In the genomic region with DNA sequence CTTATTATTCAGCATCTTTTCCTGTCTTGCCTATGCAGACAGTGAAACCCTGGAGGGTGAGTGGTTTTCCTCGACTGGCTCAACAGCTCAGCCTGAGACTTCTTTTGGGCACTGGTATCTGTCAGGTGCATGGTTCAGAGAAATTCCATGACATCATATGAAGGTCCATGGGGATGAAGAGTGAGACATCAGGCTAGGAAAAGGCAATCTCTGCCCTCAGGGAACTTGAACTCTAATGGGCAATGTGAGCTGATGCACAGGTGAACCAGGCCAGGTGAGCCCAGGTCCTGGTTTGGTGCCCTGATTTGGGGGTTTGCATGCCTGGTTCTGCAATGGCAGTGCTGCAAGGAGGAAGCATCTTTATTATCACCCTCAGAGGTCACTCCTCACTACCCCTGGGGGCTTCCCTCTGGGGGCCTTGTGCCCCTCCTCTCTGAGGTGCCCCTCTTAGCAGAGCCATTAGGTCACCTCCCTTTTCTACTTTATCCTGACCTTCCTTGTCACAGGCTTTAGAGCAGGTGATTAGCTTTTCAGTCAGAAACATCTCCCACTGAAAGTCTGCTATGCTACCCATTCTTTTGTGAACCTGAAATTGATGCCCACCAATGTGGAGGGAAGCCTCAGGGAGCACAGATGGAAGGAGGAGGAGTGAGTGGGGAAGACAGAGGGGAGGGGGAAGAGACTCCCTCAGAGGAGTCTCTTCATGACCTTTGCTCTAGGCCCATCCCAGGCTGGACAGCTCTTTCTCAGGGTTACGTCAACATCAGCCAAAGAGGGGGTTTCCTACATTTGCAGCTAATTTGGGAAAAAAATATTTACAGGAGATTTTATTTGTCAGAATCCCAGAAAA, we compare ENCODE assay signal across 15 cellular contexts. TPM values are rescaled to one million over a fixed set of nuclear protein-coding genes. Genes with fewer than 3 reads are reported as not detected.
DNase-seq lines count a peak whose midpoint lies in the region; ATAC-seq and TF ChIP-seq lines count a peak whose summit lies in the region.
"Had no signal": no experiment of that assay in that cellular context is flagged by ENCODE, and none has a peak within 500 bp of the region (broad histone marks: within the 10 kb centered on the region; RNA-seq: fewer than 3 reads in every experiment).

No MANE protein-coding gene starts in this region.

- POLR2A ChIA-PET in IMR-90 (lab: Charles Lee; ENCODE audit: unreplicated experiment) = no interaction called here

- CTCF ChIA-PET in IMR-90 (lab: Yijun Ruan, JAX) = no interaction called here

- H3K4me1 ChIP-seq in IMR-90 (ENCODE audit: control insufficient read depth, insufficient read depth, low read length) (peaks cover 8% of the 10 kb centered on the region), colonic mucosa (peaks cover 11% of the 10 kb centered on the region)

- no peak overlapping the region for H2BK20ac ChIP-seq in IMR-90 (ENCODE audit: low read depth, low read length)

- no peak overlapping the region for H3K18ac ChIP-seq in IMR-90 (ENCODE audit: low read depth, low read length)

- peaks cover 22% of the 10 kb centered on the region for H3K36me3 Mint-ChIP-seq in mesothelial cell of epicardium
- H3K36me3 Mint-ChIP-seq: T-cell had no signal

- H2BK15ac ChIP-seq in IMR-90 (ENCODE audit: low read depth, low read length) = no peak overlapping the region

- no peak overlapping the region for H2AFZ ChIP-seq in IMR-90 (replicated peaks; ENCODE audit: low read length, poor library complexity)

- no peak overlapping the region for H3K27ac ChIP-seq in IMR-90 (ENCODE audit: insufficient read depth, low read length)
- peak overlapping the region; percentile 47 for H3K27ac ChIP-seq in colonic mucosa
- H3K27ac ChIP-seq in temporal lobe (ENCODE audit: low read depth, low read length) = peak overlapping the region; percentile 81

- H3K36me3 ChIP-seq in IMR-90 (ENCODE audit: control insufficient read depth, insufficient read depth, low read length) (no peaks in the 10 kb centered on the region), colonic mucosa (no peaks in the 10 kb centered on the region)

- H4K20me1 ChIP-seq in IMR-90 (ENCODE audit: insufficient read depth, low read length) = no peaks in the 10 kb centered on the region; the same call in 1 of the 2 replicates

- intact Hi-C loops in IMR-90 (cut with micrococcal nuclease) (no loop called here), colonic mucosa (cut with DNase I) (no loop called here)

- WGBS in IMR-90 (ENCODE audit: extremely low coverage in 2 of 2, insufficient read length in 1 of 2), 2 experiments = no CpG with 5 or more reads among the region's 2 CpGs

- H3K4me2 ChIP-seq in IMR-90 (ENCODE audit: low read depth, low read length) = no peak overlapping the region

- H3K4me3 Mint-ChIP-seq in mesothelial cell of epicardium = no peak overlapping the region
- H3K4me3 Mint-ChIP-seq: activated T-cell treated with anti-CD3 and anti-CD28 coated beads, Interleukin-2, amount 50 U/mL, for 72 hours; CD4-positive, alpha-beta T cell; T-cell had no signal

- dilution Hi-C loops in IMR-90 (cut with HindIII; ENCODE audit: low sequenced_read_pairs, unreplicated experiment) = no loop called here

- ATAC-seq in IMR-90 (ENCODE audit: low read depth) = peak; percentile 28
- no peak for ATAC-seq in HG03439 (IDR thresholded peaks at IDR 0.05; ENCODE audit: unreplicated experiment)
- no peak for ATAC-seq in GM18909 (IDR thresholded peaks at IDR 0.05; ENCODE audit: poor library complexity, unreplicated experiment)
- ATAC-seq: activated T-cell treated with anti-CD3 and anti-CD28 coated beads, Interleukin-2, amount 50 U/mL, for 72 hours; T-cell had no signal

- H4K5ac ChIP-seq in IMR-90 (ENCODE audit: low read depth, low read length) = no peak overlapping the region

- peaks cover 16% of the 10 kb centered on the region for H3K4me1 Mint-ChIP-seq in mesothelial cell of epicardium
- H3K4me1 Mint-ChIP-seq: T-cell had no signal

- no peak overlapping the region for H3K4ac ChIP-seq in IMR-90 (ENCODE audit: low read depth, low read length)

- H2BK5ac ChIP-seq in IMR-90 (ENCODE audit: low read depth, low read length, poor library complexity, severe bottlenecking) = no peak overlapping the region

- H2BK120ac ChIP-seq in IMR-90 (ENCODE audit: low read depth, low read length) = no peak overlapping the region

- H3K27me3 Mint-ChIP-seq in mesothelial cell of epicardium (ENCODE audit: low read depth) = no peaks in the 10 kb centered on the region

- no peak for TF ChIP-seq CTCF in IMR-90 (conservative IDR thresholded peaks at IDR 0.05; ENCODE audit: low read depth, low read length)
- TF ChIP-seq CTCF in colonic mucosa (IDR thresholded peaks at IDR 0.05) = no peak
- TF ChIP-seq CTCF in mesothelial cell of epicardium (IDR thresholded peaks at IDR 0.05; ENCODE audit: unreplicated experiment) = no peak

- H3K9me3 ChIP-seq in IMR-90 (ENCODE audit: control insufficient read depth, insufficient read depth, low read length) (no peaks in the 10 kb centered on the region), colonic mucosa (no peaks in the 10 kb centered on the region)

- no peak for TF ChIP-seq RAD21 in IMR-90 (IDR thresholded peaks at IDR 0.05; ENCODE audit: low read length)

- peaks cover 21% of the 10 kb centered on the region for H3K27me3 ChIP-seq in IMR-90 (ENCODE audit: control insufficient read depth, insufficient read depth, low read length)
- H3K27me3 ChIP-seq in colonic mucosa = no peaks in the 10 kb centered on the region

- no TSS peak for BruUV-seq in IMR-90 (replicated peaks; lab: Mats Ljungman, UMichigan)

- H3K56ac ChIP-seq in IMR-90 (ENCODE audit: extremely low read depth, insufficient read depth, low read length) = no peak overlapping the region

- H2AK5ac ChIP-seq in IMR-90 (ENCODE audit: low read depth, low read length) = no peak overlapping the region

- H3K14ac ChIP-seq in IMR-90 (replicated peaks; ENCODE audit: low read depth, low read length) = no peak overlapping the region

- in situ Hi-C loops in IMR-90 (cut with MboI; ENCODE audit: low sequenced_read_pairs) = no loop called here

- no peak overlapping the region for H3K23ac ChIP-seq in IMR-90 (ENCODE audit: low read depth, low read length)

- H3K27ac Mint-ChIP-seq in mesothelial cell of epicardium = peak overlapping the region; percentile 92
- H3K27ac Mint-ChIP-seq: activated T-cell treated with anti-CD3 and anti-CD28 coated beads, Interleukin-2, amount 50 U/mL, for 72 hours; CD4-positive, alpha-beta T cell; T-cell had no signal

- no peak overlapping the region for H3K9ac ChIP-seq in IMR-90 (ENCODE audit: low read depth, low read length)
- peak overlapping the region in 1 of 2 donors; percentile 14 for H3K9ac ChIP-seq in colonic mucosa (ENCODE audit: low read depth in 2 of 2, low read length in 2 of 2)

- no peak for DNase-seq in IMR-90
- DNase-seq in colonic mucosa = peak; percentile 36
- DNase-seq in mesothelial cell of epicardium (ENCODE audit: low spot score in 2 of 2, unreplicated experiment in 2 of 2) = no peak
- no peak for DNase-seq in HuH-7.5 (ENCODE audit: low spot score)
- no peak for DNase-seq in NCI-H2107 treated with DMSO at 0.1 percent for 48 hours (lab: John Stamatoyannopoulos, UW; ENCODE audit: unreplicated experiment)
- DNase-seq: activated CD4-positive, alpha-beta T cell treated with anti-CD3 and anti-CD28 coated beads for 48 hours; activated T-cell treated with anti-CD3 and anti-CD28 coated beads, Interleukin-2, amount 50 U/mL, for 72 hours; CD4-positive, alpha-beta T cell; effector CD8-positive, alpha-beta T cell; OCI-M1; stimulated activated CD4-positive, alpha-beta T cell treated with anti-CD3 and anti-CD28 coated beads, Interleukin-1b, Interleukin-23, amount 100 ng/mL, for 48 hours; T-cell had no signal

- H2AK9ac ChIP-seq in IMR-90 (replicated peaks; ENCODE audit: low read depth, low read length, poor library complexity) = no peak overlapping the region

- H3K9me3 Mint-ChIP-seq in mesothelial cell of epicardium = no peaks in the 10 kb centered on the region
- H3K9me3 Mint-ChIP-seq: activated T-cell treated with anti-CD3 and anti-CD28 coated beads, Interleukin-2, amount 50 U/mL, for 72 hours; CD4-positive, alpha-beta T cell; T-cell had no signal

- no peak overlapping the region for H4K8ac ChIP-seq in IMR-90 (ENCODE audit: low read depth in 2 of 2, low read length in 2 of 2)

- no peak for TF ChIP-seq POLR2A in IMR-90 (IDR thresholded peaks at IDR 0.05; ENCODE audit: low read depth, low read length)

- H3K4me3 ChIP-seq in IMR-90 (ENCODE audit: insufficient read depth, low read depth, low read length) = no peak overlapping the region
- H3K4me3 ChIP-seq in colonic mucosa = no peak overlapping the region

- H4K91ac ChIP-seq in IMR-90 (ENCODE audit: insufficient read depth, low read depth, low read length) = no peak overlapping the region

- no peaks in the 10 kb centered on the region for H3K9me1 ChIP-seq in IMR-90 (ENCODE audit: insufficient read depth, low read length)

- H3K79me1 ChIP-seq in IMR-90 (ENCODE audit: low read depth in 1 of 2, low read length in 2 of 2) = no peaks in the 10 kb centered on the region

TF ChIP-seq in IMR-90, 13 proteins besides CTCF, POLR2A, EP300 and RAD21 (continues in another document):
- TF ChIP-seq MAFK (IDR thresholded peaks at IDR 0.05; ENCODE audit: low read depth, low read length) (no peak), BHLHE40 (IDR thresholded peaks at IDR 0.05; ENCODE audit: low read depth, low read length) (no peak), RFX5 (IDR thresholded peaks at IDR 0.05; ENCODE audit: low read depth, low read length) (no peak), MAZ (IDR thresholded peaks at IDR 0.05; ENCODE audit: borderline replicate concordance, low read depth, low read length) (no peak), CHD1 (IDR thresholded peaks at IDR 0.05; ENCODE audit: low read depth, low read length) (no peak), MXI1 (IDR thresholded peaks at IDR 0.05; ENCODE audit: borderline replicate concordance, low read depth, low read length) (no peak), RCOR1 (IDR thresholded peaks at IDR 0.05; ENCODE audit: insufficient replicate concordance, low read length) (no peak)
- TF ChIP-seq, protein P1, sequence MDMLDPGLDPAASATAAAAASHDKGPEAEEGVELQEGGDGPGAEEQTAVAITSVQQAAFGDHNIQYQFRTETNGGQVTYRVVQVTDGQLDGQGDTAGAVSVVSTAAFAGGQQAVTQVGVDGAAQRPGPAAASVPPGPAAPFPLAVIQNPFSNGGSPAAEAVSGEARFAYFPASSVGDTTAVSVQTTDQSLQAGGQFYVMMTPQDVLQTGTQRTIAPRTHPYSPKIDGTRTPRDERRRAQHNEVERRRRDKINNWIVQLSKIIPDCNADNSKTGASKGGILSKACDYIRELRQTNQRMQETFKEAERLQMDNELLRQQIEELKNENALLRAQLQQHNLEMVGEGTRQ (IDR thresholded peaks at IDR 0.05; ENCODE audit: low read depth, low read length) = no peak

RNA-seq across cellular contexts. Expression of a gene that starts 47.3 kb away (rescaled TPM):
- total RNA-seq in IMR-90 (2012; rRNA removed) (0.28 and 0.36 TPM in 2 replicates), colonic mucosa (1 to 10 TPM; 3.9 TPM), mesothelial cell of epicardium (25.1 to 27.3 TPM (median 27.1 TPM) in 3 replicates), temporal lobe (3.7 TPM)
- 0.62 and 0.73 TPM in 2 replicates for polyA plus RNA-seq in IMR-90 (2012; rRNA removed)
- polyA plus RNA-seq in IMR-90 (2012; cell fraction: cytosol; rRNA removed) = 0.19 and 0.45 TPM in 2 replicates
- 0.62 and 3.6 TPM in 2 replicates for polyA plus RNA-seq in IMR-90 (2012; cell fraction: nucleus; rRNA removed; ENCODE audit: low replicate concordance)
